ENCODE assay signal across 1 cellular context in genomic region chrX:153597351-153597750, GRCh38.
TF ChIP-seq lines count a peak whose summit lies in the region.

No MANE protein-coding gene starts in this region.

TF ChIP-seq in GM12878, 131 proteins besides CTCF, POLR2A, EP300 and RAD21:
- TF ChIP-seq USF1 (IDR thresholded peaks at IDR 0.05; ENCODE audit: borderline replicate concordance, extremely low read length, insufficient read depth, low read depth, low read length): peak; percentile 22
- TF ChIP-seq ZBTB40 (IDR thresholded peaks at IDR 0.05; ENCODE audit: borderline replicate concordance): no peak
- peak; percentile 36 to 76; a peak in 2 of 4 replicates for TF ChIP-seq SRF (IDR thresholded peaks at IDR 0.05; ENCODE audit: low read depth in 2 of 2, low read length in 2 of 2)
